In the genomic region with DNA sequence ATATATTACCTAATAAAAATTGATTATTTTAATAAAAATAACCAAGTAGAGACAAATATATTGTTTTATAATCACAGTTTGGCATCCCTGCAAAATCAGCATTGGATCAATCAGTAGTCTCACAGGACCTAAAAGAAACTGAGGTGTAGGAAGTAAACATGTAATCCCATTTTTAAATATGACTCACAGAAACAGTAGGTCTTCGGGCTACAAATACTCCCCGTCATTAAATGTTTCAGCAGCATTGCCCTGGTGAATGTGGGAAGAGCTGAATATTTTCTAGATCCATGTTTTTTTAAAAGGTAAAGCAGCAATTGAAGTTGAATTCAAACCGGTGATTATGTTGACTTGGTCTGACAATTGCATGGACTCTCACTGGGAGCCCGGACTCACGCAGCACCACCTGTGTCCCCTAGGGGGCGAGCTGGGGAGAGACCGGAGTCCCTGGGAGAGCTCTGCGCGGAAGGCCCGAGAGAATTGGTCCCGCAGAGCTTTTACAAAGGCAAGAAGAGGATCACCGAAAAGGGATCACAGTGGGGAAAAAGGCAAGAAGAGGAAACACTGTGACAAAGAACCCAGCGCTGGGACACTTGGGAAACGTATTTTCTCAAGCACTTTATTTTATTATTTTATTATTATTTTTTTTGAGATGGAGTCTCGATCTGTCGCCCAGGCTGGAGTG, we compare ENCODE assay signal across 8 cellular contexts. TPM values are rescaled to one million over a fixed set of nuclear protein-coding genes. Genes with fewer than 3 reads are reported as not detected.
DNase-seq lines count a peak whose midpoint lies in the region; FAIRE-seq and TF ChIP-seq lines count a peak whose summit lies in the region.

No MANE protein-coding gene starts in this region.

- DNase-seq in EL (peak; percentile 72), H7 (peak; percentile 87), NCI-H146 treated with DMSO at 0.1 percent for 48 hours (lab: John Stamatoyannopoulos, UW; ENCODE audit: unreplicated experiment) (peak; percentile 12), breast epithelium (ENCODE audit: low spot score in 2 of 2) (peak; percentile 80 to 90), kidney (peak; percentile 93), NCI-H187 (lab: John Stamatoyannopoulos, UW) (no peak)
- peak; percentile 66 to 89 (median 81) for DNase-seq in activated CD4-positive, CD25-positive, alpha-beta regulatory T cell (lab: John Stamatoyannopoulos, UW)
- peak; percentile 92 to 93 for DNase-seq in stimulated activated CD4-positive, alpha-beta T cell treated with anti-CD3 and anti-CD28 coated beads, Interleukin-2, amount 100 ng/mL, for 24 hours

- H3K27me3 ChIP-seq in H7 (ENCODE audit: control insufficient read depth, insufficient read depth, low read length) (peaks cover 3% of the 10 kb centered on the region; the same call in 1 of the 2 replicates), breast epithelium (no peaks in the 10 kb centered on the region)

- H3K4me1 ChIP-seq in breast epithelium: no peaks in the 10 kb centered on the region
- peaks cover 0 to 1% of the 10 kb centered on the region in 2 donors for H3K4me1 ChIP-seq in kidney (ENCODE audit: control insufficient read depth in 1 of 2, insufficient read depth in 1 of 2, low read depth in 1 of 2, low read length in 2 of 2)

- no peak overlapping the region for H3K4me3 ChIP-seq in H7 (ENCODE audit: insufficient read depth, low read depth, low read length)
- H3K4me3 ChIP-seq in breast epithelium: no peak overlapping the region
- H3K4me3 ChIP-seq in kidney (ENCODE audit: low read length in 2 of 2): no peak overlapping the region

- intact Hi-C loops in breast epithelium (cut with DNase I; ENCODE audit: low total_unique reads) (no loop called here), kidney (cut with DNase I) (no loop called here)

- H3K9me3 ChIP-seq in breast epithelium: no peaks in the 10 kb centered on the region
- no peaks in the 10 kb centered on the region for H3K9me3 ChIP-seq in kidney (ENCODE audit: control insufficient read depth in 1 of 2, low read length in 2 of 2)

- no peak for FAIRE-seq in kidney (lab: Jason Lieb, UNC)

- H3K27ac ChIP-seq in breast epithelium: no peak overlapping the region
- no peak overlapping the region for H3K27ac ChIP-seq in kidney (ENCODE audit: low read depth in 2 of 2, low read length in 2 of 2)

- H3K9ac ChIP-seq in kidney (ENCODE audit: low read length in 2 of 2): no peak overlapping the region

- TF ChIP-seq CTCF in breast epithelium (IDR thresholded peaks at IDR 0.05) (peak; percentile 85 to 94 (median 85)), kidney (IDR thresholded peaks at IDR 0.05; ENCODE audit: borderline replicate concordance, extremely low read depth, insufficient read depth) (peak; percentile 92)

- H3K36me3 ChIP-seq in H7 (replicated peaks; ENCODE audit: control insufficient read depth, insufficient read depth, low read length) (no peaks in the 10 kb centered on the region), breast epithelium (no peaks in the 10 kb centered on the region), kidney (ENCODE audit: control insufficient read depth in 1 of 2, insufficient read depth in 2 of 2, low read length in 2 of 2) (no peaks in the 10 kb centered on the region)

- no peak for TF ChIP-seq POLR2A in breast epithelium (IDR thresholded peaks at IDR 0.05)

RNA-seq across cellular contexts. Expression of gene USP3, which starts 17.2 kb away (rescaled TPM):
- total RNA-seq in H7 (2014; rRNA removed; shearing (Covaris generic)): 30.0 and 50.8 TPM in 2 replicates
- 10 to 100 TPM; 70.4 to 88.7 (median 76.7) TPM for total RNA-seq in breast epithelium
- 72.5 TPM for total RNA-seq in kidney
- polyA plus RNA-seq in kidney (ENCODE audit: insufficient read depth, low read depth, low replicate concordance): 25.2 TPM

Comparison
In these comparisons a context has a peak if more than half of its experiments do, and no peak if none do; other contexts are left out.
1. DNase-seq: peak in EL (single experiment), H7 (single experiment), NCI-H146 treated with DMSO at 0.1 percent for 48 hours (single experiment), activated CD4-positive, CD25-positive, alpha-beta regulatory T cell (4 of 4), breast epithelium (2 of 2), kidney (single experiment) and stimulated activated CD4-positive, alpha-beta T cell treated with anti-CD3 and anti-CD28 coated beads, Interleukin-2, amount 100 ng/mL, for 24 hours (2 of 2); none in NCI-H187 (0 of 2).